ENCODE assay signal across 8 cellular contexts in genomic region chr5:157744055-157745011, GRCh38. TPM values are rescaled to one million over a fixed set of nuclear protein-coding genes. Genes with fewer than 3 reads are reported as not detected.
DNase-seq lines count a peak whose midpoint lies in the region; ATAC-seq and TF ChIP-seq lines count a peak whose summit lies in the region.

No MANE protein-coding gene starts in this region.

- no peak overlapping the region for H3K27ac ChIP-seq in psoas muscle

- 4 to 6% (median 5%) methylated on average over 47 to 55 of the region's 55 CpGs for WGBS in psoas muscle, 3 donors

- no peaks in the 10 kb centered on the region for H3K36me3 ChIP-seq in psoas muscle (ENCODE audit: insufficient read depth in 1 of 2, low read depth in 1 of 2)

- ATAC-seq in GM21576 (IDR thresholded peaks at IDR 0.05; ENCODE audit: unreplicated experiment) (peak; percentile 23), left cardiac atrium (peak in 1 of 2 donors; percentile 25), psoas muscle (peak in 2 of 4 donors; percentile 5 to 22)

- no peaks in the 10 kb centered on the region for H3K9me3 ChIP-seq in psoas muscle

- intact Hi-C loops in left cardiac atrium (cut with DNase I) (no loop called here), psoas muscle (cut with DNase I) (loop anchor here in 1 of 2 donors (10.0 kb wide), 2 partner anchors 310 to 600 kb away; partner anchors contain the start of gene MED7)

- DNase-seq in ELF-1 (ENCODE audit: low read depth, low spot score) (peak; percentile 14), LNCaP clone FGC (ENCODE audit: low read depth) (no peak), left cardiac atrium (peak; percentile 28), psoas muscle (peak in 1 of 2 donors; percentile 59), NCI-H2107 (lab: John Stamatoyannopoulos, UW) (no peak), DMS79 treated with DMSO at 0.1 percent for 48 hours (lab: John Stamatoyannopoulos, UW) (no peak)
- DNase-seq in activated T-helper 9 cell treated with anti-CD3 and anti-CD28 coated beads, Interleukin-2, amount 50 U/mL, for 16 hours (ENCODE audit: low read depth) = peak; percentile 14

- TF ChIP-seq CTCF in LNCaP clone FGC (IDR thresholded peaks at IDR 0.05; ENCODE audit: control insufficient read depth, extremely low read depth, insufficient read depth) = no peak
- TF ChIP-seq CTCF in psoas muscle (IDR thresholded peaks at IDR 0.05) = no peak

- peaks cover 17% of the 10 kb centered on the region for H3K4me1 ChIP-seq in psoas muscle

- peak overlapping the region; percentile 54 for H3K4me3 ChIP-seq in LNCaP clone FGC (ENCODE audit: low read depth, low read length)
- H3K4me3 ChIP-seq in psoas muscle = peak overlapping the region; percentile 88

- H3K27me3 ChIP-seq in psoas muscle (ENCODE audit: insufficient read depth in 3 of 3, low read length in 2 of 3) = no peaks in the 10 kb centered on the region

RNA-seq across cellular contexts. Expression of gene LSM11, which starts 0.8 kb away (rescaled TPM):
- total RNA-seq in left cardiac atrium (1 to 10 TPM; 2.2 to 2.8 TPM), psoas muscle (1 to 10 TPM; 1.0 to 1.9 (median 1.8) TPM)
- polyA plus RNA-seq in psoas muscle = 1 to 10 TPM; 1.2 to 2.2 (median 2.2) TPM

RNA-seq across cellular contexts. Expression of gene THG1L, which starts 13.1 kb away (rescaled TPM):
- total RNA-seq in left cardiac atrium (1 to 10 TPM; 5.6 to 5.9 TPM), psoas muscle (1 to 10 TPM; 5.7 to 6.7 (median 6.5) TPM)
- 1 to 10 TPM; 3.0 to 4.1 (median 3.8) TPM for polyA plus RNA-seq in psoas muscle

Comparison
In these comparisons a context has a peak if more than half of its experiments do, and no peak if none do; other contexts are left out.
1. DNase-seq: peak in ELF-1 (single experiment), activated T-helper 9 cell treated with anti-CD3 and anti-CD28 coated beads, Interleukin-2, amount 50 U/mL, for 16 hours (single experiment) and left cardiac atrium (single experiment); none in LNCaP clone FGC (single experiment), NCI-H2107 (single experiment) and DMS79 treated with DMSO at 0.1 percent for 48 hours (single experiment).